Comparison of ENCODE assay signal across 15 cellular contexts in genomic region chr2:124970065-124970464, GRCh38.
"Had no signal": no experiment of that assay in that cellular context is flagged by ENCODE, and none has a peak within 500 bp of the region (broad histone marks: within the 10 kb centered on the region; RNA-seq: fewer than 3 reads in every experiment).

No MANE protein-coding gene starts in this region.

- H3K9me3 ChIP-seq: colonic mucosa, esophagus muscularis mucosa, ovary, tibial artery, uterus had no signal

- H3K27me3 Mint-ChIP-seq: activated CD4-positive, alpha-beta memory T cell treated with anti-CD3 and anti-CD28 coated beads for 36 hours; activated T-cell treated with anti-CD3 and anti-CD28 coated beads, Interleukin-2, amount 50 U/mL, for 24 hours; T-helper 17 cell had no signal

- H3K27ac Mint-ChIP-seq: activated CD4-positive, alpha-beta memory T cell treated with anti-CD3 and anti-CD28 coated beads for 36 hours; activated T-cell treated with anti-CD3 and anti-CD28 coated beads, Interleukin-2, amount 50 U/mL, for 24 hours; T-helper 17 cell had no signal

- H3K27me3 ChIP-seq: colonic mucosa, esophagus muscularis mucosa, ovary, stomach, tibial artery, uterus had no signal

- H3K4me3 ChIP-seq: colonic mucosa, esophagus muscularis mucosa, ovary, stomach, tibial artery, uterus had no signal

- ATAC-seq: T-helper 17 cell had no signal

- H3K27ac ChIP-seq: colonic mucosa, esophagus muscularis mucosa, ovary, stomach, tibial artery, uterus, WERI-Rb-1 had no signal

- H3K4me3 Mint-ChIP-seq: activated CD4-positive, alpha-beta memory T cell treated with anti-CD3 and anti-CD28 coated beads for 36 hours; activated T-cell treated with anti-CD3 and anti-CD28 coated beads, Interleukin-2, amount 50 U/mL, for 24 hours; T-helper 17 cell had no signal

- DNase-seq: activated CD4-positive, alpha-beta memory T cell treated with anti-CD3 and anti-CD28 coated beads for 36 hours; activated effector memory CD4-positive, alpha-beta T cell treated with Interleukin-2 at 50 U/mL for 16 hours; activated naive CD4-positive, alpha-beta T cell treated with anti-CD3 and anti-CD28 coated beads, Interleukin-2, amount 50 U/mL, for 16 hours; activated T-cell treated with anti-CD3 and anti-CD28 coated beads, Interleukin-2, amount 50 U/mL, for 24 hours; colonic mucosa; kidney glomerular epithelial cell; ovary; stimulated activated CD4-positive, alpha-beta T cell treated with anti-CD3 and anti-CD28 coated beads, Interleukin-12 subunit alpha, Interleukin-12 subunit beta, amount 100 ng/mL, for 4 hours; stimulated activated CD4-positive, alpha-beta T cell treated with anti-CD3 and anti-CD28 coated beads, Interleukin-2, amount 100 ng/mL, for 24 hours; stomach; T-helper 17 cell; tibial artery; uterus; WERI-Rb-1 had no signal

- H3K36me3 ChIP-seq: colonic mucosa, esophagus muscularis mucosa, ovary, stomach, tibial artery, uterus, WERI-Rb-1 had no signal

- H3K4me1 ChIP-seq: colonic mucosa, tibial artery, uterus had no signal

- H3K36me3 Mint-ChIP-seq: activated CD4-positive, alpha-beta memory T cell treated with anti-CD3 and anti-CD28 coated beads for 36 hours had no signal

- H3K4me1 Mint-ChIP-seq: T-helper 17 cell had no signal
